In the genomic region with DNA sequence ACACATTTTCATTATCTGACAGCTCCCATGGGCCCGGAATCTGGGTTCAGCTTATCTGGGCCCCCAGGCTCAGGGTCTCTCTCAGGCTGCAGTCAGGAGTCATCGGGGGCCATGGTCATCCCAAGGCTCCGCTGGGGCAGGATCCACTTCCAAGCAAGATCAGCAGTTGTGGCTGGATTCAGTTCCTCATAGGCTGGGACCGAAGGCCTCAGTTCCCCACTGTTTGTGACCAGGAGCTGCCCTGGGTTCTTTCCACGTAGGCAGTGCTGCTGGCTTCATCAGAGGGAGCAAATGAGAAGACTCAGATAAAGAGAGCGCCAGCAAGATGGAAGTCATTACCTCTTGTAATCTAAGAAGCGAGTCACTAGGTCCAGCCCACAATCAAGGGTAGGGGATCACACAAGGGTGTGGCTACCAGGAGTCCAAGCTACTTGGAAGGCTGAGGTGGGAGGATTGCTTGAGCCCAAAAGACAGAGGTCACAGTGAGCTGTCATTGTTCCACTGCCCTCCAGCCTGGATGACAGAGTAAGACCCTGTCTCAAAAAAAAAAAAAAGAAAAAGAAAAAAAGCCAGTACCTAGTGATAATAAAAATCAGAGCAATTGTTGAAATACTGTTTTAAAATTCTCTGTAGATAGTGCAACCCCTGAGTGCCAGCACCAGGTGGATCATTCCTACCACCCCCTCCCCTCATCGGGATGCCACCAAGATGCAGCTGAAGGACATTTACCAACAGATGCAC, we compare ENCODE assay signal across 1 cellular context.
TF ChIP-seq lines count a peak whose summit lies in the region.

No MANE protein-coding gene starts in this region.

TF ChIP-seq in K562, 482 proteins besides CTCF, POLR2A, EP300 and RAD21 (continues in another document):
- TF ChIP-seq, protein P1, sequence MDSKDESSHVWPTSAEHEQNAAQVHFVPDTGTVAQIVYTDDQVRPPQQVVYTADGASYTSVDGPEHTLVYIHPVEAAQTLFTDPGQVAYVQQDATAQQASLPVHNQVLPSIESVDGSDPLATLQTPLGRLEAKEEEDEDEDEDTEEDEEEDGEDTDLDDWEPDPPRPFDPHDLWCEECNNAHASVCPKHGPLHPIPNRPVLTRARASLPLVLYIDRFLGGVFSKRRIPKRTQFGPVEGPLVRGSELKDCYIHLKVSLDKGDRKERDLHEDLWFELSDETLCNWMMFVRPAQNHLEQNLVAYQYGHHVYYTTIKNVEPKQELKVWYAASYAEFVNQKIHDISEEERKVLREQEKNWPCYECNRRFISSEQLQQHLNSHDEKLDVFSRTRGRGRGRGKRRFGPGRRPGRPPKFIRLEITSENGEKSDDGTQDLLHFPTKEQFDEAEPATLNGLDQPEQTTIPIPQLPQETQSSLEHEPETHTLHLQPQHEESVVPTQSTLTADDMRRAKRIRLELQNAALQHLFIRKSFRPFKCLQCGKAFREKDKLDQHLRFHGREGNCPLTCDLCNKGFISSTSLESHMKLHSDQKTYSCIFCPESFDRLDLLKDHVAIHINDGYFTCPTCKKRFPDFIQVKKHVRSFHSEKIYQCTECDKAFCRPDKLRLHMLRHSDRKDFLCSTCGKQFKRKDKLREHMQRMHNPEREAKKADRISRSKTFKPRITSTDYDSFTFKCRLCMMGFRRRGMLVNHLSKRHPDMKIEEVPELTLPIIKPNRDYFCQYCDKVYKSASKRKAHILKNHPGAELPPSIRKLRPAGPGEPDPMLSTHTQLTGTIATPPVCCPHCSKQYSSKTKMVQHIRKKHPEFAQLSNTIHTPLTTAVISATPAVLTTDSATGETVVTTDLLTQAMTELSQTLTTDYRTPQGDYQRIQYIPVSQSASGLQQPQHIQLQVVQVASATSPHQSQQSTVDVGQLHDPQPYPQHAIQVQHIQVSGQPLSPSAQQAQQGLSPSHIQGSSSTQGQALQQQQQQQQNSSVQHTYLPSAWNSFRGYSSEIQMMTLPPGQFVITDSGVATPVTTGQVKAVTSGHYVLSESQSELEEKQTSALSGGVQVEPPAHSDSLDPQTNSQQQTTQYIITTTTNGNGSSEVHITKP (IDR thresholded peaks at IDR 0.05; ENCODE audit: partially characterized antibody): peak; percentile 98
- TF ChIP-seq, protein P2, sequence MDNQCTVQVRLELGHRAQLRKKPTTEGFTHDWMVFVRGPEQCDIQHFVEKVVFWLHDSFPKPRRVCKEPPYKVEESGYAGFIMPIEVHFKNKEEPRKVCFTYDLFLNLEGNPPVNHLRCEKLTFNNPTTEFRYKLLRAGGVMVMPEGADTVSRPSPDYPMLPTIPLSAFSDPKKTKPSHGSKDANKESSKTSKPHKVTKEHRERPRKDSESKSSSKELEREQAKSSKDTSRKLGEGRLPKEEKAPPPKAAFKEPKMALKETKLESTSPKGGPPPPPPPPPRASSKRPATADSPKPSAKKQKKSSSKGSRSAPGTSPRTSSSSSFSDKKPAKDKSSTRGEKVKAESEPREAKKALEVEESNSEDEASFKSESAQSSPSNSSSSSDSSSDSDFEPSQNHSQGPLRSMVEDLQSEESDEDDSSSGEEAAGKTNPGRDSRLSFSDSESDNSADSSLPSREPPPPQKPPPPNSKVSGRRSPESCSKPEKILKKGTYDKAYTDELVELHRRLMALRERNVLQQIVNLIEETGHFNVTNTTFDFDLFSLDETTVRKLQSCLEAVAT (IDR thresholded peaks at IDR 0.05): no peak
- TF ChIP-seq RBFOX2 (IDR thresholded peaks at IDR 0.05; ENCODE audit: low read depth, low read length) (0 out of 2 replicates have a peak, but pooled peaks have one; percentile 20), CREM (IDR thresholded peaks at IDR 0.05; ENCODE audit: low read depth) (0 out of 2 replicates have a peak, but pooled peaks have one; percentile 25), KDM5B (IDR thresholded peaks at IDR 0.05; ENCODE audit: insufficient replicate concordance, low read depth, low read length) (peak; percentile 61), ATF1 (CRISPR knock-in tag; IDR thresholded peaks at IDR 0.05) (no peak), ATF1 (tag; IDR thresholded peaks at IDR 0.05) (peak; percentile 51), NR2C2 (CRISPR knock-in tag; IDR thresholded peaks at IDR 0.05) (no peak), NR2C2 (tag; IDR thresholded peaks at IDR 0.05) (peak; percentile 42; the same call in 1 of the 2 replicates), ZC3H8 (IDR thresholded peaks at IDR 0.05) (no peak), CBFA2T3 (IDR thresholded peaks at IDR 0.05) (peak; percentile 67), TBP (optimal IDR thresholded peaks at IDR 0.05; ENCODE audit: low read depth, low read length) (peak; percentile 29), ATF7 (IDR thresholded peaks at IDR 0.05) (peak; percentile 68), SOX6 (IDR thresholded peaks at IDR 0.05) (peak; percentile 20; the same call in 1 of the 2 replicates), NCOR1 (IDR thresholded peaks at IDR 0.05) (peak; percentile 16; the same call in 1 of the 2 replicates), SMARCA4 (IDR thresholded peaks at IDR 0.05) (0 out of 2 replicates have a peak, but pooled peaks have one; percentile 17), EHMT2 (IDR thresholded peaks at IDR 0.05) (peak; percentile 78; the same call in 1 of the 2 replicates)
- TF ChIP-seq, protein P3, sequence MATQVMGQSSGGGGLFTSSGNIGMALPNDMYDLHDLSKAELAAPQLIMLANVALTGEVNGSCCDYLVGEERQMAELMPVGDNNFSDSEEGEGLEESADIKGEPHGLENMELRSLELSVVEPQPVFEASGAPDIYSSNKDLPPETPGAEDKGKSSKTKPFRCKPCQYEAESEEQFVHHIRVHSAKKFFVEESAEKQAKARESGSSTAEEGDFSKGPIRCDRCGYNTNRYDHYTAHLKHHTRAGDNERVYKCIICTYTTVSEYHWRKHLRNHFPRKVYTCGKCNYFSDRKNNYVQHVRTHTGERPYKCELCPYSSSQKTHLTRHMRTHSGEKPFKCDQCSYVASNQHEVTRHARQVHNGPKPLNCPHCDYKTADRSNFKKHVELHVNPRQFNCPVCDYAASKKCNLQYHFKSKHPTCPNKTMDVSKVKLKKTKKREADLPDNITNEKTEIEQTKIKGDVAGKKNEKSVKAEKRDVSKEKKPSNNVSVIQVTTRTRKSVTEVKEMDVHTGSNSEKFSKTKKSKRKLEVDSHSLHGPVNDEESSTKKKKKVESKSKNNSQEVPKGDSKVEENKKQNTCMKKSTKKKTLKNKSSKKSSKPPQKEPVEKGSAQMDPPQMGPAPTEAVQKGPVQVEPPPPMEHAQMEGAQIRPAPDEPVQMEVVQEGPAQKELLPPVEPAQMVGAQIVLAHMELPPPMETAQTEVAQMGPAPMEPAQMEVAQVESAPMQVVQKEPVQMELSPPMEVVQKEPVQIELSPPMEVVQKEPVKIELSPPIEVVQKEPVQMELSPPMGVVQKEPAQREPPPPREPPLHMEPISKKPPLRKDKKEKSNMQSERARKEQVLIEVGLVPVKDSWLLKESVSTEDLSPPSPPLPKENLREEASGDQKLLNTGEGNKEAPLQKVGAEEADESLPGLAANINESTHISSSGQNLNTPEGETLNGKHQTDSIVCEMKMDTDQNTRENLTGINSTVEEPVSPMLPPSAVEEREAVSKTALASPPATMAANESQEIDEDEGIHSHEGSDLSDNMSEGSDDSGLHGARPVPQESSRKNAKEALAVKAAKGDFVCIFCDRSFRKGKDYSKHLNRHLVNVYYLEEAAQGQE (CRISPR knock-in tag; IDR thresholded peaks at IDR 0.05; ENCODE audit: low read depth): 0 out of 2 replicates have a peak, but pooled peaks have one; percentile 18
- TF ChIP-seq, protein P4, sequence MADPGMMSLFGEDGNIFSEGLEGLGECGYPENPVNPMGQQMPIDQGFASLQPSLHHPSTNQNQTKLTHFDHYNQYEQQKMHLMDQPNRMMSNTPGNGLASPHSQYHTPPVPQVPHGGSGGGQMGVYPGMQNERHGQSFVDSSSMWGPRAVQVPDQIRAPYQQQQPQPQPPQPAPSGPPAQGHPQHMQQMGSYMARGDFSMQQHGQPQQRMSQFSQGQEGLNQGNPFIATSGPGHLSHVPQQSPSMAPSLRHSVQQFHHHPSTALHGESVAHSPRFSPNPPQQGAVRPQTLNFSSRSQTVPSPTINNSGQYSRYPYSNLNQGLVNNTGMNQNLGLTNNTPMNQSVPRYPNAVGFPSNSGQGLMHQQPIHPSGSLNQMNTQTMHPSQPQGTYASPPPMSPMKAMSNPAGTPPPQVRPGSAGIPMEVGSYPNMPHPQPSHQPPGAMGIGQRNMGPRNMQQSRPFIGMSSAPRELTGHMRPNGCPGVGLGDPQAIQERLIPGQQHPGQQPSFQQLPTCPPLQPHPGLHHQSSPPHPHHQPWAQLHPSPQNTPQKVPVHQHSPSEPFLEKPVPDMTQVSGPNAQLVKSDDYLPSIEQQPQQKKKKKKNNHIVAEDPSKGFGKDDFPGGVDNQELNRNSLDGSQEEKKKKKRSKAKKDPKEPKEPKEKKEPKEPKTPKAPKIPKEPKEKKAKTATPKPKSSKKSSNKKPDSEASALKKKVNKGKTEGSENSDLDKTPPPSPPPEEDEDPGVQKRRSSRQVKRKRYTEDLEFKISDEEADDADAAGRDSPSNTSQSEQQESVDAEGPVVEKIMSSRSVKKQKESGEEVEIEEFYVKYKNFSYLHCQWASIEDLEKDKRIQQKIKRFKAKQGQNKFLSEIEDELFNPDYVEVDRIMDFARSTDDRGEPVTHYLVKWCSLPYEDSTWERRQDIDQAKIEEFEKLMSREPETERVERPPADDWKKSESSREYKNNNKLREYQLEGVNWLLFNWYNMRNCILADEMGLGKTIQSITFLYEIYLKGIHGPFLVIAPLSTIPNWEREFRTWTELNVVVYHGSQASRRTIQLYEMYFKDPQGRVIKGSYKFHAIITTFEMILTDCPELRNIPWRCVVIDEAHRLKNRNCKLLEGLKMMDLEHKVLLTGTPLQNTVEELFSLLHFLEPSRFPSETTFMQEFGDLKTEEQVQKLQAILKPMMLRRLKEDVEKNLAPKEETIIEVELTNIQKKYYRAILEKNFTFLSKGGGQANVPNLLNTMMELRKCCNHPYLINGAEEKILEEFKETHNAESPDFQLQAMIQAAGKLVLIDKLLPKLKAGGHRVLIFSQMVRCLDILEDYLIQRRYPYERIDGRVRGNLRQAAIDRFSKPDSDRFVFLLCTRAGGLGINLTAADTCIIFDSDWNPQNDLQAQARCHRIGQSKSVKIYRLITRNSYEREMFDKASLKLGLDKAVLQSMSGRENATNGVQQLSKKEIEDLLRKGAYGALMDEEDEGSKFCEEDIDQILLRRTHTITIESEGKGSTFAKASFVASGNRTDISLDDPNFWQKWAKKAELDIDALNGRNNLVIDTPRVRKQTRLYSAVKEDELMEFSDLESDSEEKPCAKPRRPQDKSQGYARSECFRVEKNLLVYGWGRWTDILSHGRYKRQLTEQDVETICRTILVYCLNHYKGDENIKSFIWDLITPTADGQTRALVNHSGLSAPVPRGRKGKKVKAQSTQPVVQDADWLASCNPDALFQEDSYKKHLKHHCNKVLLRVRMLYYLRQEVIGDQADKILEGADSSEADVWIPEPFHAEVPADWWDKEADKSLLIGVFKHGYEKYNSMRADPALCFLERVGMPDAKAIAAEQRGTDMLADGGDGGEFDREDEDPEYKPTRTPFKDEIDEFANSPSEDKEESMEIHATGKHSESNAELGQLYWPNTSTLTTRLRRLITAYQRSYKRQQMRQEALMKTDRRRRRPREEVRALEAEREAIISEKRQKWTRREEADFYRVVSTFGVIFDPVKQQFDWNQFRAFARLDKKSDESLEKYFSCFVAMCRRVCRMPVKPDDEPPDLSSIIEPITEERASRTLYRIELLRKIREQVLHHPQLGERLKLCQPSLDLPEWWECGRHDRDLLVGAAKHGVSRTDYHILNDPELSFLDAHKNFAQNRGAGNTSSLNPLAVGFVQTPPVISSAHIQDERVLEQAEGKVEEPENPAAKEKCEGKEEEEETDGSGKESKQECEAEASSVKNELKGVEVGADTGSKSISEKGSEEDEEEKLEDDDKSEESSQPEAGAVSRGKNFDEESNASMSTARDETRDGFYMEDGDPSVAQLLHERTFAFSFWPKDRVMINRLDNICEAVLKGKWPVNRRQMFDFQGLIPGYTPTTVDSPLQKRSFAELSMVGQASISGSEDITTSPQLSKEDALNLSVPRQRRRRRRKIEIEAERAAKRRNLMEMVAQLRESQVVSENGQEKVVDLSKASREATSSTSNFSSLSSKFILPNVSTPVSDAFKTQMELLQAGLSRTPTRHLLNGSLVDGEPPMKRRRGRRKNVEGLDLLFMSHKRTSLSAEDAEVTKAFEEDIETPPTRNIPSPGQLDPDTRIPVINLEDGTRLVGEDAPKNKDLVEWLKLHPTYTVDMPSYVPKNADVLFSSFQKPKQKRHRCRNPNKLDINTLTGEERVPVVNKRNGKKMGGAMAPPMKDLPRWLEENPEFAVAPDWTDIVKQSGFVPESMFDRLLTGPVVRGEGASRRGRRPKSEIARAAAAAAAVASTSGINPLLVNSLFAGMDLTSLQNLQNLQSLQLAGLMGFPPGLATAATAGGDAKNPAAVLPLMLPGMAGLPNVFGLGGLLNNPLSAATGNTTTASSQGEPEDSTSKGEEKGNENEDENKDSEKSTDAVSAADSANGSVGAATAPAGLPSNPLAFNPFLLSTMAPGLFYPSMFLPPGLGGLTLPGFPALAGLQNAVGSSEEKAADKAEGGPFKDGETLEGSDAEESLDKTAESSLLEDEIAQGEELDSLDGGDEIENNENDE (IDR thresholded peaks at IDR 0.05; ENCODE audit: low read depth, low read length): no peak
- TF ChIP-seq, protein P5, sequence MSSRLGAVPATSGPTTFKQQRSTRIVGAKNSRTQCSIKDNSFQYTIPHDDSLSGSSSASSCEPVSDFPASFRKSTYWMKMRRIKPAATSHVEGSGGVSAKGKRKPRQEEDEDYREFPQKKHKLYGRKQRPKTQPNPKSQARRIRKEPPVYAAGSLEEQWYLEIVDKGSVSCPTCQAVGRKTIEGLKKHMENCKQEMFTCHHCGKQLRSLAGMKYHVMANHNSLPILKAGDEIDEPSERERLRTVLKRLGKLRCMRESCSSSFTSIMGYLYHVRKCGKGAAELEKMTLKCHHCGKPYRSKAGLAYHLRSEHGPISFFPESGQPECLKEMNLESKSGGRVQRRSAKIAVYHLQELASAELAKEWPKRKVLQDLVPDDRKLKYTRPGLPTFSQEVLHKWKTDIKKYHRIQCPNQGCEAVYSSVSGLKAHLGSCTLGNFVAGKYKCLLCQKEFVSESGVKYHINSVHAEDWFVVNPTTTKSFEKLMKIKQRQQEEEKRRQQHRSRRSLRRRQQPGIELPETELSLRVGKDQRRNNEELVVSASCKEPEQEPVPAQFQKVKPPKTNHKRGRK (tag; IDR thresholded peaks at IDR 0.05): peak; percentile 52; the same call in 1 of the 2 replicates
